8 cellular contexts compared by ENCODE assay signal in the genomic region with DNA sequence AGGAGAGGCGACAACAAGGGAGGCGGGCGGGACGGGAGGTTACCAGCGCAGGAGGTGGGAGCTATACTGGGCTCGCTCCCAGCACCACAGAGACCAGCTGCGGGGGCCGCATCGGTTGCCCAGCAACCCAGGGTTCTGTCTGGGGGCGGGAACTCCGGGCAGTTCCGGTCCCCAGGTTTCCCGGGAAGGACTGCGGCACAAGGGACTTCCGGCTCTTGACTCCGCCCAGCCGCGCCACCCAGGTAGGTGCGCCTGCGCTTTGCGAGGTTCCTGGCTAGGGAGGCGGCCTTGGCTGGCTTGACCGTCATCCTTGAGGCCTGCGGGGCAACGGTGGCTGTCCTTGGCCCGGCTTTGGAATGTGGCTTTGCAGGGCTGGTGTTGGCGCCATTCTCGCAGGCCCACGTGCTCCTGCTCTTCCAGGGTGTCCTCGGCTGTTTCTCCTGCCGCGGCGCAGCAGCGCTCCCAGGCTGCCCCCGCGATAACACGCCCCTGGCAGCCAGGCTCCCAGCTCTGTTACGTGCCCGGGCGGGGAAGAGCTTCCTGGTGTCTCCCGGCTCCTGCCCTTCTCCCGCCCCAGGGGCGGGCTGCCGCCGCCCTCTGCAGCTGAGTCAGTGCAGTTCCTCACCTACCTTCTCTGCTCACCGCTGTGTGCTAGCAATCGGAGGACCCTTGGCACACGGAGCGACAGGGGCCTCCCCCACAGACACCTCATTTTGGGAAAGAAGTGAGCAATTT. TPM values are rescaled to one million over a fixed set of nuclear protein-coding genes. Genes with fewer than 3 reads are reported as not detected.
DNase-seq lines count a peak whose midpoint lies in the region; ATAC-seq and TF ChIP-seq lines count a peak whose summit lies in the region.

A gene with protein sequence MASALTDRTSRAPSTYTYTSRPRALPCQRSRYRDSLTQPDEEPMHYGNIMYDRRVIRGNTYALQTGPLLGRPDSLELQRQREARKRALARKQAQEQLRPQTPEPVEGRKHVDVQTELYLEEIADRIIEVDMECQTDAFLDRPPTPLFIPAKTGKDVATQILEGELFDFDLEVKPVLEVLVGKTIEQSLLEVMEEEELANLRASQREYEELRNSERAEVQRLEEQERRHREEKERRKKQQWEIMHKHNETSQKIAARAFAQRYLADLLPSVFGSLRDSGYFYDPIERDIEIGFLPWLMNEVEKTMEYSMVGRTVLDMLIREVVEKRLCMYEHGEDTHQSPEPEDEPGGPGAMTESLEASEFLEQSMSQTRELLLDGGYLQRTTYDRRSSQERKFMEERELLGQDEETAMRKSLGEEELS (minus strand): TSS at position 534 of the 735 bp plus-strand sequence. CDS start 652 bp downstream, outside the sequence.

- peak within 1 kb of the TSS; percentile 95 for H3K9ac ChIP-seq in SK-N-MC (ENCODE audit: insufficient read length)

- H3K27ac Mint-ChIP-seq in activated naive CD4-positive, alpha-beta T cell treated with anti-CD3 and anti-CD28 coated beads, Interleukin-2, amount 50 U/mL, for 72 hours, result peak within 1 kb of the TSS; percentile 89 to 97
- H3K27ac Mint-ChIP-seq in glutamatergic neuron (ENCODE audit: unreplicated experiment), result peak within 1 kb of the TSS; percentile 85

- H3K4me3 ChIP-seq in SK-N-MC (peak within 1 kb of the TSS; percentile 96), testis (peak within 1 kb of the TSS; percentile 88 to 93)

- no peak for TF ChIP-seq POLR2A in testis (IDR thresholded peaks at IDR 0.05)

- peak within 1 kb of the TSS; percentile 95 for H3K4me3 Mint-ChIP-seq in glutamatergic neuron (ENCODE audit: unreplicated experiment)

- intact Hi-C loops in testis (cut with DNase I; ENCODE audit: low total_unique reads), result loop anchor here (10.0 kb wide), 1 partner anchor 135 kb away; no protein-coding TSS in a partner anchor

- H3K36me3 Mint-ChIP-seq in activated naive CD4-positive, alpha-beta T cell treated with anti-CD3 and anti-CD28 coated beads, Interleukin-2, amount 50 U/mL, for 72 hours, result peaks cover 6 to 29% of the 10 kb centered on the region in 2 donors
- peaks cover 4% of the 10 kb centered on the region for H3K36me3 Mint-ChIP-seq in glutamatergic neuron (ENCODE audit: unreplicated experiment)

- WGBS in testis, 2 donors, result 0% methylated on average over 11 to 45 of the region's 49 CpGs

- H3K36me3 ChIP-seq in SK-N-MC (ENCODE audit: insufficient read depth, low read length), result no peaks in the 10 kb centered on the region
- H3K36me3 ChIP-seq in testis (ENCODE audit: low read depth, missing control alignments), result no peaks in the 10 kb centered on the region

- H3K27me3 ChIP-seq in testis, result no peaks in the 10 kb centered on the region

- H3K4me1 Mint-ChIP-seq in glutamatergic neuron (ENCODE audit: low read depth, unreplicated experiment), result peaks cover 7% of the 10 kb centered on the region

- H3K9me3 ChIP-seq in SK-N-MC (ENCODE audit: low read depth, low read length) (no peaks in the 10 kb centered on the region), testis (no peaks in the 10 kb centered on the region)

- no peaks in the 10 kb centered on the region for H3K9me3 Mint-ChIP-seq in activated naive CD4-positive, alpha-beta T cell treated with anti-CD3 and anti-CD28 coated beads, Interleukin-2, amount 50 U/mL, for 72 hours
- peaks cover 2% of the 10 kb centered on the region for H3K9me3 Mint-ChIP-seq in glutamatergic neuron (ENCODE audit: unreplicated experiment)

- ATAC-seq in HG02588 (IDR thresholded peaks at IDR 0.05; ENCODE audit: unreplicated experiment) (peak; percentile 93), omental fat pad (ENCODE audit: low FRiP score) (peak; percentile 95)
- ATAC-seq in activated naive CD4-positive, alpha-beta T cell treated with anti-CD3 and anti-CD28 coated beads, Interleukin-2, amount 50 U/mL, for 72 hours, result peak; percentile 80 to 87

- H3K27me3 Mint-ChIP-seq in glutamatergic neuron (ENCODE audit: unreplicated experiment), result peaks cover 3% of the 10 kb centered on the region

- DNase-seq in GM10266 (ENCODE audit: extremely low spot score) (peak; percentile 92), NCI-H1048 (lab: John Stamatoyannopoulos, UW) (peak; percentile 91), SK-N-MC (ENCODE audit: low read depth, low spot score) (no peak), glutamatergic neuron (peak; percentile 96), omental fat pad (ENCODE audit: low spot score) (peak; percentile 71), testis (peak; percentile 96)
- peak; percentile 90 to 95 for DNase-seq in activated naive CD4-positive, alpha-beta T cell treated with anti-CD3 and anti-CD28 coated beads, Interleukin-2, amount 50 U/mL, for 72 hours (ENCODE audit: low spot score in 2 of 2)

- peaks cover 9% of the 10 kb centered on the region for H3K4me1 ChIP-seq in testis

- TF ChIP-seq CTCF in GM10266 (IDR thresholded peaks at IDR 0.05; ENCODE audit: control insufficient read depth, insufficient read depth, low read depth, missing control alignments) (peak; percentile 15), glutamatergic neuron (IDR thresholded peaks at IDR 0.05; ENCODE audit: partially characterized antibody, unreplicated experiment) (no peak), omental fat pad (IDR thresholded peaks at IDR 0.05) (no peak), testis (IDR thresholded peaks at IDR 0.05) (no peak)

- H3K27ac ChIP-seq in SK-N-MC (peak within 1 kb of the TSS; percentile 80), testis (peak within 1 kb of the TSS; percentile 76 to 77)

RNA-seq across cellular contexts. Expression of the gene that starts here (rescaled TPM):
- total RNA-seq in activated naive CD4-positive, alpha-beta T cell treated with anti-CD3 and anti-CD28 coated beads, Interleukin-2, amount 50 U/mL, for 72 hours, result 1 to 10 TPM; 2.0 to 7.1 TPM
- total RNA-seq in glutamatergic neuron (ENCODE audit: unreplicated experiment) (4.6 TPM), omental fat pad (10 to 100 TPM in 1 of 4 donors, 1 to 10 TPM in 3; 6.4 to 11.7 (median 7.5) TPM), testis (10 to 100 TPM; 15.7 to 23.6 TPM)
- 41.9 TPM for polyA plus RNA-seq in testis (ENCODE audit: insufficient read depth, low read depth, low replicate concordance)
